In the genomic region with DNA sequence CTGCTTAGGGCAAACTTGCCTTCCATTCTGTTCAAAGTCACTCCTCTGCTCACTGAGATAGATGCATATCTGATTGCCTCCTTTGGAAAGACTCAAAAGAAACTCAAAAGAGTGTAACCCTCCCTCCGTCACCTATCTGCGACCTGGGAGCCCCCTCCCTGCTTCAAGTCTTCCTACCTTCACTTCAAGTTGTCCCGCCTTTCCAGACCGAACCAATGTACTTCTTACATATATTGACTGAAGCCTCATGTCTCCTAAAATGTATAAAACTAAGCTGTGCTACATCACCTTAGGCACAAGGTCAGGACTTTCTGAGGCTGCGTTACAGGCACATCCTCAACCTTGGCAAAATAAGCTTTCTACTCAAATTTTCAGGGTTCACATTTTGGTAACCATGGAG, we compare ENCODE assay signal across 22 cellular contexts.
A peak's percentile ranks its signal among the peaks of the same experiment; 100 is the strongest.
DNase-seq lines count a peak whose midpoint lies in the region; ATAC-seq, FAIRE-seq and TF ChIP-seq lines count a peak whose summit lies in the region.
"Had no signal": no experiment of that assay in that cellular context is flagged by ENCODE, and none has a peak within 500 bp of the region (broad histone marks: within the 10 kb centered on the region; RNA-seq: fewer than 3 reads in every experiment).

No MANE protein-coding gene starts in this region.

- H3K4me3 Mint-ChIP-seq in activated CD4-positive, alpha-beta T cell treated with anti-CD3 and anti-CD28 coated beads, Interleukin-2, amount 10 ng/mL, durations not matched to agents 24 days and 14 days = no peak overlapping the region
- no peak overlapping the region for H3K4me3 Mint-ChIP-seq in neural progenitor cell
- H3K4me3 Mint-ChIP-seq: HFFc6 had no signal

- no peak overlapping the region for H4K5ac ChIP-seq in H1 (ENCODE audit: insufficient read length, low read depth, low read length)

- H2AK5ac ChIP-seq in H1 (ENCODE audit: low read depth, low read length) = no peak overlapping the region

- H3K4me3 ChIP-seq in HCT116 (replicated peaks in 1 of 2; ENCODE audit: low read depth in 1 of 2, low read length in 2 of 2) (no peak overlapping the region), H1 (ENCODE audit: extremely low read depth in 1 of 4, insufficient read depth in 2 of 4, low read depth in 3 of 4, low read length in 4 of 4) (no peak overlapping the region), neural progenitor cell (no peak overlapping the region)
- H3K4me3 ChIP-seq: MG63, Peyer's patch had no signal

- H3K18ac ChIP-seq in H1 (ENCODE audit: extremely low read depth, low read length) = no peak overlapping the region; the same call in 1 of the 2 replicates

- no peak overlapping the region for H3K27ac ChIP-seq in HCT116 (ENCODE audit: low read depth, low read length)
- H3K27ac ChIP-seq in H1 (ENCODE audit: low read depth, low read length) = no peak overlapping the region
- no peak overlapping the region for H3K27ac ChIP-seq in neural progenitor cell
- H3K27ac ChIP-seq: HL-60, Peyer's patch had no signal

- BruUV-seq in HCT116 (replicated peaks; lab: Mats Ljungman, UMichigan) = no TSS peak

- intact Hi-C loops in activated CD4-positive, alpha-beta T cell treated with anti-CD3 and anti-CD28 coated beads, Interleukin-2, amount 10 ng/mL, durations not matched to agents 24 days and 14 days (cut with micrococcal nuclease) = loop anchor here (5.0 to 10.0 kb wide), 5 partner anchors 77 to 1192 kb away; a partner anchor contains a TSS
- intact Hi-C loops in HCT116 (cut with micrococcal nuclease) = loop anchor here (5.0 to 10.0 kb wide), 5 partner anchors 77 to 1190 kb away; a partner anchor contains a TSS

- no peak overlapping the region for H4K8ac ChIP-seq in H1 (ENCODE audit: extremely low read depth, insufficient read depth, low read length)

- H3K36me3 Mint-ChIP-seq in activated CD4-positive, alpha-beta T cell treated with anti-CD3 and anti-CD28 coated beads, Interleukin-2, amount 10 ng/mL, durations not matched to agents 24 days and 14 days (ENCODE audit: low read depth) = no peaks in the 10 kb centered on the region
- no peaks in the 10 kb centered on the region for H3K36me3 Mint-ChIP-seq in neural progenitor cell

- CTCF ChIA-PET in HCT116 (lab: Charles Lee) (interaction anchor here (1.3 to 1.5 kb wide), 2 partner anchors 12 to 319 kb away, joined by 3 to 4 read pairs; no protein-coding TSS in a partner anchor), H1 (lab: Charles Lee; ENCODE audit: partially characterized antibody) (interaction anchor here (0.6 to 4.6 kb wide), 14 partner anchors 13 to 436 kb away, joined by 3 to 19 read pairs (median 4); a partner anchor contains a TSS)

- ATAC-seq in HCT116 = no peak

- WGBS in H1 (ENCODE audit: extremely low coverage in 1 of 2, insufficient coverage in 1 of 2, insufficient read length in 1 of 2, insufficient replicate concordance in 2 of 2, low coverage in 1 of 2, low lambda C conversion rate in 2 of 2, missing lambda C conversion rate in 1 of 2), 2 experiments = 75% methylated on average over 5 of the region's 5 CpGs; no CpG with 5 or more reads in 1 of the 2 experiments

- H3K23me2 ChIP-seq in H1 (ENCODE audit: low read depth, low read length) = no peaks in the 10 kb centered on the region; the same call in 1 of the 2 replicates

- no peak for FAIRE-seq in H1 (lab: Jason Lieb, UNC)
- FAIRE-seq: GM12892 had no signal

- no peaks in the 10 kb centered on the region for H3K9me3 Mint-ChIP-seq in activated CD4-positive, alpha-beta T cell treated with anti-CD3 and anti-CD28 coated beads, Interleukin-2, amount 10 ng/mL, durations not matched to agents 24 days and 14 days
- peaks cover 7% of the 10 kb centered on the region for H3K9me3 Mint-ChIP-seq in neural progenitor cell

- H3K23ac ChIP-seq in H1 (ENCODE audit: insufficient read length) = no peak overlapping the region

- H3K4me1 ChIP-seq in HCT116 (ENCODE audit: control insufficient read depth in 1 of 2, insufficient read depth in 2 of 2, low read length in 2 of 2) (peaks cover 0 to 8% of the 10 kb centered on the region in 2 experiments; a peak in 3 of 4 replicates), H1 (replicated peaks in 1 of 4; ENCODE audit: control insufficient read depth in 3 of 4, insufficient read depth in 4 of 4, low read length in 3 of 4) (peaks cover 12 to 19% (median 15%) of the 10 kb centered on the region in 4 experiments; a peak in 6 of 7 replicates), neural progenitor cell (peaks cover 12% of the 10 kb centered on the region)
- H3K4me1 ChIP-seq: Peyer's patch had no signal

- no peak overlapping the region for H3K4me2 ChIP-seq in HCT116 (ENCODE audit: low read length)
- H3K4me2 ChIP-seq in H1 (ENCODE audit: insufficient read depth in 1 of 2, low read depth in 2 of 2, low read length in 2 of 2) = 0 out of 4 replicates have a peak overlapping the region, but pooled peaks of 1 of the 2 experiments have one; percentile 2
- H3K4me2 ChIP-seq in neural progenitor cell = no peak overlapping the region

- no peaks in the 10 kb centered on the region for H3K27me3 Mint-ChIP-seq in activated CD4-positive, alpha-beta T cell treated with anti-CD3 and anti-CD28 coated beads, Interleukin-2, amount 10 ng/mL, durations not matched to agents 24 days and 14 days
- H3K27me3 Mint-ChIP-seq in neural progenitor cell (ENCODE audit: insufficient read depth, low read depth) = peaks cover 5% of the 10 kb centered on the region

- H3K14ac ChIP-seq in H1 (ENCODE audit: insufficient read length) = no peak overlapping the region

- 0 out of 2 replicates have a peak overlapping the region, but pooled peaks have one; percentile 28 for H2BK5ac ChIP-seq in H1 (ENCODE audit: low read depth, low read length)

- H3K79me1 ChIP-seq in H1 (ENCODE audit: low read depth, low read length) = no peaks in the 10 kb centered on the region

- no peak for TF ChIP-seq RAD21 in HCT116 (IDR thresholded peaks at IDR 0.05; ENCODE audit: low read depth)
- TF ChIP-seq RAD21 in H1 (IDR thresholded peaks at IDR 0.05 in 1 of 2, conservative IDR thresholded peaks at IDR 0.05 in 1 of 2; ENCODE audit: low read depth in 2 of 2, low read length in 2 of 2) = no peak

- peak overlapping the region; percentile 64; the same call in 1 of the 2 replicates for H2BK12ac ChIP-seq in H1 (ENCODE audit: low read depth, low read length)

- H3K9me3 ChIP-seq in HCT116 (ENCODE audit: control insufficient read depth in 1 of 2, insufficient read depth in 1 of 2, low read depth in 1 of 2, low read length in 2 of 2) (no peaks in the 10 kb centered on the region), H1 (ENCODE audit: insufficient read depth in 2 of 2, low read depth in 1 of 2, low read length in 1 of 2) (peaks cover 0 to 5% of the 10 kb centered on the region in 2 experiments; a peak in 1 of 4 replicates), neural progenitor cell (ENCODE audit: low read depth) (peaks cover 11% of the 10 kb centered on the region)
- H3K9me3 ChIP-seq: MG63, Peyer's patch had no signal

- TF ChIP-seq POLR2A in HCT116 (IDR thresholded peaks at IDR 0.05; ENCODE audit: borderline replicate concordance, extremely low read depth, insufficient read depth, insufficient read length) = no peak
- no peak for TF ChIP-seq POLR2A in H1 (IDR thresholded peaks at IDR 0.05; ENCODE audit: control extremely low read depth in 1 of 2, low read depth in 2 of 2, low read length in 2 of 2)

- TF ChIP-seq CTCF in HCT116 (IDR thresholded peaks at IDR 0.05 in 2 of 3, conservative IDR thresholded peaks at IDR 0.05 in 1 of 3; ENCODE audit: borderline replicate concordance in 1 of 3, insufficient read depth in 1 of 3, low read depth in 2 of 3, low read length in 2 of 3) (no peak), H1 (IDR thresholded peaks at IDR 0.05; ENCODE audit: control extremely low read depth in 1 of 3, insufficient read depth in 1 of 3, low read depth in 1 of 3, low read length in 3 of 3) (no peak), neural progenitor cell (IDR thresholded peaks at IDR 0.05) (no peak)

- no peaks in the 10 kb centered on the region for H3K36me3 ChIP-seq in HCT116 (ENCODE audit: control insufficient read depth in 1 of 2, insufficient read depth in 2 of 2, low read length in 2 of 2)
- H3K36me3 ChIP-seq in H1 (ENCODE audit: control insufficient read depth in 2 of 4, insufficient read depth in 4 of 4, low read length in 3 of 4) = no peaks in the 10 kb centered on the region
- no peaks in the 10 kb centered on the region for H3K36me3 ChIP-seq in neural progenitor cell
- H3K36me3 ChIP-seq: MG63, Peyer's patch had no signal

- peaks cover 16% of the 10 kb centered on the region for H3K4me1 Mint-ChIP-seq in activated CD4-positive, alpha-beta T cell treated with anti-CD3 and anti-CD28 coated beads, Interleukin-2, amount 10 ng/mL, durations not matched to agents 24 days and 14 days
- H3K4me1 Mint-ChIP-seq in neural progenitor cell = peaks cover 15% of the 10 kb centered on the region

- H2AFZ ChIP-seq in HCT116 (ENCODE audit: low read depth, low read length, poor library complexity, severe bottlenecking) (peak overlapping the region; percentile 16), H1 (ENCODE audit: low read length) (peak overlapping the region; percentile 69; the same call in 1 of the 2 replicates), neural progenitor cell (replicated peaks) (peak overlapping the region; percentile 46)

- H3K56ac ChIP-seq in H1 (replicated peaks; ENCODE audit: insufficient read length, low read depth, low read length) = no peak overlapping the region

- peak overlapping the region; percentile 91 for H2BK20ac ChIP-seq in H1 (ENCODE audit: low read length)

- H3K27ac Mint-ChIP-seq in activated CD4-positive, alpha-beta T cell treated with anti-CD3 and anti-CD28 coated beads, Interleukin-2, amount 10 ng/mL, durations not matched to agents 24 days and 14 days = no peak overlapping the region
- H3K27ac Mint-ChIP-seq in neural progenitor cell = no peak overlapping the region
- H3K27ac Mint-ChIP-seq: HFFc6 had no signal

- H3F3A ChIP-seq in neural progenitor cell (ENCODE audit: low read depth) = peaks cover 4% of the 10 kb centered on the region

- RAD21 ChIA-PET in HCT116 (lab: Charles Lee; ENCODE audit: low non-redundant PET in 1 of 2, low total read pairs in 2 of 2, uncharacterized antibody in 2 of 2, unreplicated experiment in 2 of 2) = no interaction called here

- H4K20me1 ChIP-seq in HCT116 (ENCODE audit: insufficient read depth) = no peaks in the 10 kb centered on the region
- H4K20me1 ChIP-seq in H1 (replicated peaks in 1 of 2; ENCODE audit: control insufficient read depth in 1 of 2, insufficient read depth in 2 of 2, low read length in 2 of 2) = no peaks in the 10 kb centered on the region
- no peaks in the 10 kb centered on the region for H4K20me1 ChIP-seq in neural progenitor cell (ENCODE audit: low read depth)

- TF ChIP-seq EP300 in H1 (IDR thresholded peaks at IDR 0.05; ENCODE audit: borderline replicate concordance in 1 of 2, low read depth in 2 of 2, low read length in 2 of 2) = no peak

- no peak overlapping the region for H4K91ac ChIP-seq in H1 (replicated peaks; ENCODE audit: insufficient read length, low read length)

- no peaks in the 10 kb centered on the region for H3K79me2 ChIP-seq in HCT116 (ENCODE audit: insufficient read depth, low read length)
- H3K79me2 ChIP-seq in H1 (ENCODE audit: control insufficient read depth in 1 of 2, insufficient read depth in 2 of 2, low read length in 2 of 2) = no peaks in the 10 kb centered on the region
- no peaks in the 10 kb centered on the region for H3K79me2 ChIP-seq in neural progenitor cell (ENCODE audit: low read depth)

- no peaks in the 10 kb centered on the region for H3K27me3 ChIP-seq in HCT116 (ENCODE audit: insufficient read depth, low read length)
- no peaks in the 10 kb centered on the region for H3K27me3 ChIP-seq in H1 (replicated peaks in 1 of 4; ENCODE audit: control insufficient read depth in 3 of 4, extremely low read depth in 1 of 4, insufficient read depth in 3 of 4, low read length in 3 of 4)
- no peaks in the 10 kb centered on the region for H3K27me3 ChIP-seq in neural progenitor cell
- H3K27me3 ChIP-seq: MG63, Peyer's patch had no signal

- no peak overlapping the region for H2BK15ac ChIP-seq in H1 (ENCODE audit: low read length)

- DNase-seq in activated CD4-positive, alpha-beta T cell treated with anti-CD3 and anti-CD28 coated beads, Interleukin-2, amount 10 ng/mL, durations not matched to agents 24 days and 14 days = peak; percentile 57
- no peak for DNase-seq in activated CD4-positive, alpha-beta T cell treated with anti-CD3 and anti-CD28 coated beads for 4 hours
- no peak for DNase-seq in HCT116 (ENCODE audit: low read depth, low spot score)
- no peak for DNase-seq in H1 (ENCODE audit: low read depth in 1 of 2, low spot score in 2 of 2)
- DNase-seq in neural progenitor cell (ENCODE audit: low spot score) = no peak
- DNase-seq in SW480 (ENCODE audit: low spot score) = no peak
- DNase-seq in kidney tubule cell (ENCODE audit: low spot score) = no peak
- no peak for DNase-seq in UCSD-AML1 (lab: John Stamatoyannopoulos, UW; ENCODE audit: unreplicated experiment)
- DNase-seq: 8988T, C1 segment of cervical spinal cord, HFFc6, KBM-7, MG63, NCI-H1105 treated with DMSO at 0.1 percent for 48 hours, NCI-H1930, NCI-H2171, NCI-H510A, NCI-H82, Peyer's patch, SHP77 treated with DMSO at 0.1 percent for 48 hours had no signal

- no peaks in the 10 kb centered on the region for H3K9me2 ChIP-seq in HCT116 (ENCODE audit: insufficient read depth)

- POLR2A ChIA-PET in HCT116 (lab: Charles Lee) (no interaction called here), H1 (lab: Charles Lee; ENCODE audit: partially characterized antibody) (no interaction called here)

- no peak overlapping the region for H3K4ac ChIP-seq in H1 (replicated peaks; ENCODE audit: insufficient read length, low read depth, low read length)

- H3K9ac ChIP-seq in HCT116 (ENCODE audit: low read length) (no peak overlapping the region), H1 (replicated peaks in 1 of 4; ENCODE audit: extremely low read depth in 1 of 4, low read depth in 3 of 4, low read length in 3 of 4) (no peak overlapping the region), neural progenitor cell (no peak overlapping the region)

- H2BK120ac ChIP-seq in H1 (replicated peaks; ENCODE audit: low read depth, low read length) = no peak overlapping the region

Comparison
In these comparisons a context has a peak if more than half of its experiments do, and no peak if none do; other contexts are left out.
1. H2AFZ ChIP-seq: peak in every context shown above with its lines; median percentile 69 in H1; 46 in neural progenitor cell; 16 in HCT116.